38 cellular contexts compared by ENCODE assay signal in genomic region chr10:112466802-112467201, GRCh38.
"Had no signal": no experiment of that assay in that cellular context is flagged by ENCODE, and none has a peak within 500 bp of the region (broad histone marks: within the 10 kb centered on the region; RNA-seq: fewer than 3 reads in every experiment).

No MANE protein-coding gene starts in this region.

- DNase-seq: activated B cell treated with CpG ODN at 0.5 μM for 24 hours; activated CD4-positive, alpha-beta memory T cell treated with anti-CD3 and anti-CD28 coated beads for 36 hours; activated CD4-positive, alpha-beta T cell treated with anti-CD3 and anti-CD28 coated beads for 1 hour; activated CD4-positive, alpha-beta T cell treated with anti-CD3 and anti-CD28 coated beads for 4 hours; activated CD4-positive, alpha-beta T cell treated with anti-CD3 and anti-CD28 coated beads, Interleukin-2, amount 10 ng/mL, durations not matched to agents 24 days and 14 days; activated CD4-positive, alpha-beta T cell treated with anti-CD3 and anti-CD28 coated beads, Interleukin-2, amount 50 U/mL, for 1 hour; activated CD4-positive, alpha-beta T cell treated with anti-CD3 and anti-CD28 coated beads, Interleukin-2, amount 50 U/mL, for 4 hours; activated CD8-positive, alpha-beta memory T cell treated with anti-CD3 and anti-CD28 coated beads, Interleukin-2, amount 50 U/mL, for 4 hours; activated CD8-positive, alpha-beta T cell treated with anti-CD3 and anti-CD28 coated beads for 36 hours; activated effector memory CD4-positive, alpha-beta T cell treated with anti-CD3 and anti-CD28 coated beads, Interleukin-2, amount 50 U/mL, for 16 hours; activated gamma-delta T cell treated with Interleukin-2 at 50 U/mL for 16 hours; activated naive CD4-positive, alpha-beta T cell; activated naive CD4-positive, alpha-beta T cell treated with anti-CD3 and anti-CD28 coated beads, Interleukin-2, amount 50 U/mL, for 16 hours; activated naive CD8-positive, alpha-beta T cell treated with anti-CD3 and anti-CD28 coated beads for 36 hours; activated T-cell treated with anti-CD3 and anti-CD28 coated beads for 4 hours; activated T-cell treated with anti-CD3 and anti-CD28 coated beads, Interleukin-2, amount 50 U/mL, for 1 hour; activated T-cell treated with anti-CD3 and anti-CD28 coated beads, Interleukin-2, amount 50 U/mL, for 4 hours; activated T-cell treated with anti-CD3 and anti-CD28 coated beads, Interleukin-2, amount 50 U/mL, for 72 hours; adrenal gland; amniotic stem cell; aorta; body of pancreas; caudate nucleus; cerebellar nuclear complex; T-helper 1 cell; T-helper 2 cell; T-helper 9 cell had no signal

- FAIRE-seq: astrocyte, bronchial epithelial cell, TTC549 had no signal

- H3K27ac ChIP-seq: adrenal gland, body of pancreas, cardiac muscle cell, VCaP had no signal

- H3K27me3 Mint-ChIP-seq: activated B cell treated with CpG ODN at 0.5 μM for 24 hours; activated CD4-positive, alpha-beta memory T cell treated with anti-CD3 and anti-CD28 coated beads for 36 hours; activated CD4-positive, alpha-beta T cell treated with anti-CD3 and anti-CD28 coated beads, Interleukin-2, amount 10 ng/mL, durations not matched to agents 24 days and 14 days; activated CD8-positive, alpha-beta T cell treated with anti-CD3 and anti-CD28 coated beads for 36 hours; activated naive CD8-positive, alpha-beta T cell treated with anti-CD3 and anti-CD28 coated beads for 36 hours; activated T-helper 17 cell treated with anti-CD3 and anti-CD28 coated beads, Interleukin-2, amount 50 U/mL, for 72 hours; central memory CD8-positive, alpha-beta T cell had no signal

- ATAC-seq: activated CD8-positive, alpha-beta T cell treated with anti-CD3 and anti-CD28 coated beads for 36 hours; activated naive CD4-positive, alpha-beta T cell treated with anti-CD3 and anti-CD28 coated beads, Interleukin-2, amount 50 U/mL, for 72 hours; activated T-cell treated with anti-CD3 and anti-CD28 coated beads, Interleukin-2, amount 50 U/mL, for 4 hours; activated T-cell treated with anti-CD3 and anti-CD28 coated beads, Interleukin-2, amount 50 U/mL, for 72 hours; activated T-helper 17 cell treated with anti-CD3 and anti-CD28 coated beads, Interleukin-2, amount 50 U/mL, for 72 hours; body of pancreas had no signal

- H3K9me3 Mint-ChIP-seq: activated B cell treated with CpG ODN at 0.5 μM for 24 hours; activated CD8-positive, alpha-beta T cell treated with anti-CD3 and anti-CD28 coated beads for 36 hours; activated T-cell treated with anti-CD3 and anti-CD28 coated beads, Interleukin-2, amount 50 U/mL, for 4 hours; activated T-helper 1 cell treated with anti-CD3 and anti-CD28 coated beads, Interleukin-12 subunit alpha, Interleukin-12 subunit beta, Interleukin-2, Interleukin-4 antibody, amounts not matched to agents 30 ng/mL and 10 ng/mL and 1 ng/mL, durations not matched to agents 14 hours and 24 hours and 36 hours; activated T-helper 17 cell treated with anti-CD3 and anti-CD28 coated beads, Interleukin-2, amount 50 U/mL, for 72 hours; central memory CD8-positive, alpha-beta T cell; T-helper 1 cell treated with Interleukin-12 subunit alpha and Interleukin-12 subunit beta and Interleukin-4 antibody, amounts not matched to agents 30 μg/mL and 1 μg/mL, for 36 hours; T-helper 2 cell treated with Interferon-gamma antibody and Interleukin-4, amounts not matched to agents 5 μg/mL and 100 μg/mL, for 36 hours had no signal

- H3K4me1 Mint-ChIP-seq: activated T-helper 17 cell treated with anti-CD3 and anti-CD28 coated beads, Interleukin-2, amount 50 U/mL, for 72 hours had no signal

- H3K4me3 ChIP-seq: adrenal gland, body of pancreas, cardiac muscle cell had no signal

- H3K9me3 ChIP-seq: adrenal gland, body of pancreas had no signal

- H3K27ac Mint-ChIP-seq: activated B cell treated with CpG ODN at 0.5 μM for 24 hours; activated CD4-positive, alpha-beta memory T cell treated with anti-CD3 and anti-CD28 coated beads for 36 hours; activated CD4-positive, alpha-beta T cell treated with anti-CD3 and anti-CD28 coated beads, Interleukin-2, amount 10 ng/mL, durations not matched to agents 24 days and 14 days; activated CD8-positive, alpha-beta T cell treated with anti-CD3 and anti-CD28 coated beads for 36 hours; activated T-cell treated with anti-CD3 and anti-CD28 coated beads, Interleukin-2, amount 50 U/mL, for 72 hours; activated T-helper 1 cell treated with anti-CD3 and anti-CD28 coated beads, Interleukin-12 subunit alpha, Interleukin-12 subunit beta, Interleukin-2, Interleukin-4 antibody, amounts not matched to agents 30 ng/mL and 10 ng/mL and 1 ng/mL, durations not matched to agents 14 hours and 24 hours and 36 hours; activated T-helper 17 cell treated with anti-CD3 and anti-CD28 coated beads, Interleukin-2, amount 50 U/mL, for 72 hours; T-helper 1 cell treated with Interleukin-12 subunit alpha and Interleukin-12 subunit beta and Interleukin-4 antibody, amounts not matched to agents 30 μg/mL and 1 μg/mL, for 36 hours; T-helper 2 cell treated with Interferon-gamma antibody and Interleukin-4, amounts not matched to agents 5 μg/mL and 100 μg/mL, for 36 hours had no signal

- H3K4me3 Mint-ChIP-seq: activated B cell treated with CpG ODN at 0.5 μM for 24 hours; activated CD4-positive, alpha-beta memory T cell treated with anti-CD3 and anti-CD28 coated beads for 36 hours; activated CD4-positive, alpha-beta T cell treated with anti-CD3 and anti-CD28 coated beads, Interleukin-2, amount 10 ng/mL, durations not matched to agents 24 days and 14 days; activated CD8-positive, alpha-beta T cell treated with anti-CD3 and anti-CD28 coated beads for 36 hours; activated naive CD8-positive, alpha-beta T cell treated with anti-CD3 and anti-CD28 coated beads for 36 hours; activated T-cell treated with anti-CD3 and anti-CD28 coated beads, Interleukin-2, amount 50 U/mL, for 4 hours; activated T-cell treated with anti-CD3 and anti-CD28 coated beads, Interleukin-2, amount 50 U/mL, for 72 hours; activated T-helper 1 cell treated with anti-CD3 and anti-CD28 coated beads, Interleukin-12 subunit alpha, Interleukin-12 subunit beta, Interleukin-2, Interleukin-4 antibody, amounts not matched to agents 30 ng/mL and 10 ng/mL and 1 ng/mL, durations not matched to agents 14 hours and 24 hours and 36 hours; activated T-helper 17 cell treated with anti-CD3 and anti-CD28 coated beads, Interleukin-2, amount 50 U/mL, for 72 hours; central memory CD8-positive, alpha-beta T cell; T-helper 1 cell treated with Interleukin-12 subunit alpha and Interleukin-12 subunit beta and Interleukin-4 antibody, amounts not matched to agents 30 μg/mL and 1 μg/mL, for 36 hours; T-helper 2 cell treated with Interferon-gamma antibody and Interleukin-4, amounts not matched to agents 5 μg/mL and 100 μg/mL, for 36 hours had no signal

- H3K4me1 ChIP-seq: adrenal gland had no signal
